ENCODE assay signal across 28 cellular contexts in genomic region chr15:81329446-81329845, GRCh38. TPM values are rescaled to one million over a fixed set of nuclear protein-coding genes. Genes with fewer than 3 reads are reported as not detected.
"Had no signal": no experiment of that assay in that cellular context is flagged by ENCODE, and none has a peak within 500 bp of the region (broad histone marks: within the 10 kb centered on the region; RNA-seq: fewer than 3 reads in every experiment).

No MANE protein-coding gene starts in this region.

- H3K27me3 ChIP-seq: colonic mucosa, esophagus squamous epithelium, gastrocnemius medialis, heart right ventricle, left lung had no signal

- ATAC-seq: effector memory CD8-positive, alpha-beta T cell; esophagus mucosa; gastrocnemius medialis; heart right ventricle; left cardiac atrium; left lung; left ventricle myocardium superior; lower lobe of right lung had no signal

- H3K4me3 ChIP-seq: colonic mucosa, esophagus squamous epithelium, gastrocnemius medialis, heart right ventricle, left lung, lower lobe of right lung had no signal

- H3K36me3 ChIP-seq: colonic mucosa, esophagus squamous epithelium, gastrocnemius medialis, heart right ventricle, left lung, lower lobe of right lung had no signal

- H3K27ac ChIP-seq: colonic mucosa, epithelial cell of prostate, esophagus squamous epithelium, gastrocnemius medialis, heart right ventricle, left lung, lower lobe of right lung had no signal

- DNase-seq: colonic mucosa; cortex of kidney; effector CD8-positive, alpha-beta T cell; effector memory CD8-positive, alpha-beta T cell; endodermal cell; erythroblast; esophagus squamous epithelium; foreskin fibroblast; foreskin melanocyte; gastrocnemius medialis; glutamatergic neuron; head of caudate nucleus; heart right ventricle; hippocampal formation; left cardiac atrium; left lung; left ventricle myocardium superior; lower lobe of right lung; mesendoderm; midbrain had no signal

- H3K9me3 ChIP-seq: colonic mucosa, esophagus squamous epithelium, gastrocnemius medialis, heart right ventricle, left lung, lower lobe of right lung had no signal

RNA-seq across cellular contexts. Expression of gene TMC3, which starts 44.6 kb away (rescaled TPM):
- total RNA-seq: dermis microvascular lymphatic vessel endothelial cell, endodermal cell, esophagus mucosa, esophagus squamous epithelium, gastrocnemius medialis, glomerular endothelial cell, heart right ventricle, kidney epithelial cell, left cardiac atrium, left lung, left ventricle myocardium superior, lower lobe of right lung, lung microvascular endothelial cell, mononuclear cell had no signal
- polyA plus RNA-seq: keratinocyte had no signal
